In genomic region chr7:142636751-142637150, GRCh38 we compare ENCODE assay signal across 16 cellular contexts.
DNase-seq lines count a peak whose midpoint lies in the region; ATAC-seq, FAIRE-seq and TF ChIP-seq lines count a peak whose summit lies in the region.
"Had no signal": no experiment of that assay in that cellular context is flagged by ENCODE, and none has a peak within 500 bp of the region (broad histone marks: within the 10 kb centered on the region; RNA-seq: fewer than 3 reads in every experiment).

No MANE protein-coding gene starts in this region.

- no peak for TF ChIP-seq CTCF in H1 (IDR thresholded peaks at IDR 0.05; ENCODE audit: control extremely low read depth in 1 of 3, insufficient read depth in 1 of 3, low read depth in 1 of 3, low read length in 3 of 3)

- H3K23me2 ChIP-seq in H1 (ENCODE audit: low read depth, low read length) = no peaks in the 10 kb centered on the region

- H3K36me3 Mint-ChIP-seq in activated T-cell treated with anti-CD3 and anti-CD28 coated beads, Interleukin-2, amount 50 U/mL, for 4 hours (ENCODE audit: insufficient read depth) = no peaks in the 10 kb centered on the region

- no peaks in the 10 kb centered on the region for H3K79me1 ChIP-seq in H1 (ENCODE audit: low read depth, low read length)

- peak; percentile 30 for DNase-seq in activated naive CD4-positive, alpha-beta T cell treated with Interleukin-2 at 50 U/mL for 16 hours
- no peak for DNase-seq in activated naive CD4-positive, alpha-beta T cell (lab: John Stamatoyannopoulos, UW)
- peak; percentile 34 for DNase-seq in activated T-cell treated with anti-CD3 and anti-CD28 coated beads, Interleukin-2, amount 50 U/mL, for 4 hours
- DNase-seq in H1 (ENCODE audit: low read depth in 1 of 2, low spot score in 2 of 2) = no peak
- peak; percentile 11 to 38 for DNase-seq in stimulated activated naive CD8-positive, alpha-beta T cell treated with anti-CD3 and anti-CD28 coated beads, Interleukin-15, amount 100 ng/mL, for 72 hours
- DNase-seq in NK-92 (lab: John Stamatoyannopoulos, UW; ENCODE audit: unreplicated experiment) = no peak
- DNase-seq in DMS79 (lab: John Stamatoyannopoulos, UW) = no peak
- no peak for DNase-seq in HPDE6-E6E7 (ENCODE audit: extremely low spot score)
- DNase-seq: ACHN, Calu3, left lung, NCI-H2029 treated with DMSO at 0.1 percent for 48 hours, NCI-H526 treated with DMSO at 0.1 percent for 48 hours had no signal

- WGBS in H1 (ENCODE audit: extremely low coverage in 1 of 2, insufficient coverage in 1 of 2, insufficient read length in 1 of 2, insufficient replicate concordance in 2 of 2, low coverage in 1 of 2, low lambda C conversion rate in 2 of 2, missing lambda C conversion rate in 1 of 2), 2 experiments = 89% methylated on average over 6 of the region's 6 CpGs; no CpG with 5 or more reads in 1 of the 2 experiments

- H2AFZ ChIP-seq in H1 (ENCODE audit: low read length) = peak overlapping the region; percentile 80; the same call in 1 of the 2 replicates

- H4K8ac ChIP-seq in H1 (ENCODE audit: extremely low read depth, insufficient read depth, low read length) = no peak overlapping the region

- H4K20me1 ChIP-seq in H1 (replicated peaks in 1 of 2; ENCODE audit: control insufficient read depth in 1 of 2, insufficient read depth in 2 of 2, low read length in 2 of 2) = no peaks in the 10 kb centered on the region

- H3K36me3 ChIP-seq in H1 (ENCODE audit: control insufficient read depth in 2 of 4, insufficient read depth in 4 of 4, low read length in 3 of 4) = no peaks in the 10 kb centered on the region
- H3K36me3 ChIP-seq: left lung, prostate gland had no signal

- no peak for TF ChIP-seq RAD21 in H1 (IDR thresholded peaks at IDR 0.05 in 1 of 2, conservative IDR thresholded peaks at IDR 0.05 in 1 of 2; ENCODE audit: low read depth in 2 of 2, low read length in 2 of 2)

- H4K5ac ChIP-seq in H1 (ENCODE audit: insufficient read length, low read depth, low read length) = no peak overlapping the region

- no peak overlapping the region for H2BK15ac ChIP-seq in H1 (ENCODE audit: low read length)

- no peak overlapping the region for H2AK5ac ChIP-seq in H1 (ENCODE audit: low read depth, low read length)

- peak overlapping the region; percentile 97 to 99 for H3K27ac Mint-ChIP-seq in stimulated activated naive CD8-positive, alpha-beta T cell treated with anti-CD3 and anti-CD28 coated beads, Interleukin-15, amount 100 ng/mL, for 72 hours

- H3K4ac ChIP-seq in H1 (replicated peaks; ENCODE audit: insufficient read length, low read depth, low read length) = no peak overlapping the region

- FAIRE-seq in H1 (lab: Jason Lieb, UNC) = no peak
- FAIRE-seq: HTR-8/SVneo, RCC 7860 had no signal

- no peaks in the 10 kb centered on the region for H3K79me2 ChIP-seq in H1 (ENCODE audit: control insufficient read depth in 1 of 2, insufficient read depth in 2 of 2, low read length in 2 of 2)

- no peak overlapping the region for H3K23ac ChIP-seq in H1 (ENCODE audit: insufficient read length)

- no peak for TF ChIP-seq POLR2A in H1 (IDR thresholded peaks at IDR 0.05; ENCODE audit: control extremely low read depth in 1 of 2, low read depth in 2 of 2, low read length in 2 of 2)

- TF ChIP-seq EP300 in H1 (IDR thresholded peaks at IDR 0.05; ENCODE audit: borderline replicate concordance in 1 of 2, low read depth in 2 of 2, low read length in 2 of 2) = no peak

- no peak overlapping the region for H3K4me3 ChIP-seq in H1 (ENCODE audit: extremely low read depth in 1 of 4, insufficient read depth in 2 of 4, low read depth in 3 of 4, low read length in 4 of 4)
- H3K4me3 ChIP-seq: left lung, prostate gland had no signal

- no peaks in the 10 kb centered on the region for H3K27me3 ChIP-seq in H1 (replicated peaks in 1 of 4; ENCODE audit: control insufficient read depth in 3 of 4, extremely low read depth in 1 of 4, insufficient read depth in 3 of 4, low read length in 3 of 4)

- no peaks in the 10 kb centered on the region for H3K9me3 Mint-ChIP-seq in activated T-cell treated with anti-CD3 and anti-CD28 coated beads, Interleukin-2, amount 50 U/mL, for 4 hours
- H3K9me3 Mint-ChIP-seq in stimulated activated naive CD8-positive, alpha-beta T cell treated with anti-CD3 and anti-CD28 coated beads, Interleukin-15, amount 100 ng/mL, for 72 hours = no peaks in the 10 kb centered on the region

- no peak overlapping the region for H3K18ac ChIP-seq in H1 (ENCODE audit: extremely low read depth, low read length)

- H2BK120ac ChIP-seq in H1 (replicated peaks; ENCODE audit: low read depth, low read length) = no peak overlapping the region

- H3K14ac ChIP-seq in H1 (ENCODE audit: insufficient read length) = no peak overlapping the region

- no peak overlapping the region for H2BK12ac ChIP-seq in H1 (ENCODE audit: low read depth, low read length)

- no peak overlapping the region for H3K9ac ChIP-seq in H1 (replicated peaks in 1 of 4; ENCODE audit: extremely low read depth in 1 of 4, low read depth in 3 of 4, low read length in 3 of 4)

- H3K4me1 ChIP-seq in H1 (replicated peaks in 1 of 4; ENCODE audit: control insufficient read depth in 3 of 4, insufficient read depth in 4 of 4, low read length in 3 of 4) = no peaks in the 10 kb centered on the region
- H3K4me1 ChIP-seq: left lung, prostate gland had no signal

- H2BK5ac ChIP-seq in H1 (ENCODE audit: low read depth, low read length) = no peak overlapping the region

- ATAC-seq in activated T-cell treated with anti-CD3 and anti-CD28 coated beads, Interleukin-2, amount 50 U/mL, for 4 hours = peak; percentile 88
- ATAC-seq in stimulated activated naive CD8-positive, alpha-beta T cell treated with anti-CD3 and anti-CD28 coated beads, Interleukin-15, amount 100 ng/mL, for 72 hours = peak; percentile 81
- ATAC-seq: left lung had no signal

- H3K4me2 ChIP-seq in H1 (ENCODE audit: insufficient read depth in 1 of 2, low read depth in 2 of 2, low read length in 2 of 2) = no peak overlapping the region

- no peaks in the 10 kb centered on the region for H3K27me3 Mint-ChIP-seq in activated T-cell treated with anti-CD3 and anti-CD28 coated beads, Interleukin-2, amount 50 U/mL, for 4 hours (ENCODE audit: low read depth)
- no peaks in the 10 kb centered on the region for H3K27me3 Mint-ChIP-seq in stimulated activated naive CD8-positive, alpha-beta T cell treated with anti-CD3 and anti-CD28 coated beads, Interleukin-15, amount 100 ng/mL, for 72 hours

- peaks cover 17% of the 10 kb centered on the region for H3K4me1 Mint-ChIP-seq in activated T-cell treated with anti-CD3 and anti-CD28 coated beads, Interleukin-2, amount 50 U/mL, for 4 hours (ENCODE audit: low read depth)
- peaks cover 22% of the 10 kb centered on the region for H3K4me1 Mint-ChIP-seq in stimulated activated naive CD8-positive, alpha-beta T cell treated with anti-CD3 and anti-CD28 coated beads, Interleukin-15, amount 100 ng/mL, for 72 hours

- POLR2A ChIA-PET in H1 (lab: Charles Lee; ENCODE audit: partially characterized antibody) = interaction anchor here (1.1 kb wide), 1 partner anchor 159 kb away, joined by 3 read pairs; no protein-coding TSS in a partner anchor

- CTCF ChIA-PET in H1 (lab: Charles Lee; ENCODE audit: partially characterized antibody) = interaction anchor here (0.8 to 14.3 kb wide), 17 partner anchors 9 to 333 kb away, joined by 3 to 381 read pairs (median 3); no protein-coding TSS in a partner anchor

- H3K9me3 ChIP-seq in H1 (ENCODE audit: insufficient read depth in 2 of 2, low read depth in 1 of 2, low read length in 1 of 2) = no peaks in the 10 kb centered on the region
- H3K9me3 ChIP-seq: prostate gland had no signal

- no peak overlapping the region for H4K91ac ChIP-seq in H1 (replicated peaks; ENCODE audit: insufficient read length, low read length)

- H2BK20ac ChIP-seq in H1 (ENCODE audit: low read length) = no peak overlapping the region

- H3K27ac ChIP-seq in H1 (ENCODE audit: low read depth, low read length) = no peak overlapping the region
- H3K27ac ChIP-seq: left lung, prostate gland had no signal

- H3K4me3 Mint-ChIP-seq in activated T-cell treated with anti-CD3 and anti-CD28 coated beads, Interleukin-2, amount 50 U/mL, for 4 hours = peak overlapping the region; percentile 88
- peak overlapping the region; percentile 82 to 86 for H3K4me3 Mint-ChIP-seq in stimulated activated naive CD8-positive, alpha-beta T cell treated with anti-CD3 and anti-CD28 coated beads, Interleukin-15, amount 100 ng/mL, for 72 hours

- no peak overlapping the region for H3K56ac ChIP-seq in H1 (replicated peaks; ENCODE audit: insufficient read length, low read depth, low read length)

TF ChIP-seq in H1, 55 proteins besides CTCF, POLR2A, EP300 and RAD21 (continues in another document):
- TF ChIP-seq POU5F1 (IDR thresholded peaks at IDR 0.05; ENCODE audit: low read depth, low read length) (no peak), EGR1 (IDR thresholded peaks at IDR 0.05; ENCODE audit: borderline replicate concordance, low read depth, low read length) (no peak), MAX (IDR thresholded peaks at IDR 0.05) (no peak), ASH2L (IDR thresholded peaks at IDR 0.05; ENCODE audit: low read length) (no peak), KDM5A (IDR thresholded peaks at IDR 0.05; ENCODE audit: low read length) (no peak)

Comparison
In these comparisons a context has a peak if more than half of its experiments do, and no peak if none do; other contexts are left out.
1. DNase-seq: peak in activated naive CD4-positive, alpha-beta T cell treated with Interleukin-2 at 50 U/mL for 16 hours (single experiment), activated T-cell treated with anti-CD3 and anti-CD28 coated beads, Interleukin-2, amount 50 U/mL, for 4 hours (single experiment) and stimulated activated naive CD8-positive, alpha-beta T cell treated with anti-CD3 and anti-CD28 coated beads, Interleukin-15, amount 100 ng/mL, for 72 hours (2 of 2); none in activated naive CD4-positive, alpha-beta T cell (0 of 4), H1 (0 of 2), NK-92 (single experiment), DMS79 (single experiment) and HPDE6-E6E7 (single experiment).